10 cellular contexts compared by ENCODE assay signal in the genomic region with DNA sequence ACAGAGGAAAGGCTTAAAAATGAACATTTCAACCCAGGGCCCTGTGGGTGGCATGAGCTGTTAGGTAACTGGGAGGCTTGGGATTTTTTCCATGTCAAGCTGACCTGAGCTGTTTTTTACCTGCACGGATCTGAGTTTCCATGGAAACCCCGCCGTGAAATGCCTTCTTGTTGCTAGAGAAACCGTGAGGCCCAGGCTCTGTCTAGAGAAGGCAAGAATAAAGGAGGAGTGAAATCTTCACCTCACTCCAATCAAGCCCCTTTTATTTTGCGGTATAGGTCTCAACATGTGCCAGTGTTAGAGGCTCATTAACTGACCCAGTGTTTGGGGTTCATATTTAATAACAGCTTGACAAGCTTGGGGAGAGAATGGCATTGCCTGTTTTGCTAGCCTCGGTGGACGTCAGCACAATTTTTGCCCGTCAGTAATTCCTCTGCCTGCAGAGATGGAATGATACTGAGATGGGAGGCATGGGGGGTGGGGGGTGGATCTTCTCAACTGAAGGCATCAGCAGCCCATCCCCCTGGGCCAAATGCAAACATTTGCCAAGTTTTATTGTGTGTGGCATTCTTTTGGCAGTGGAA. TPM values are rescaled to one million over a fixed set of nuclear protein-coding genes. Genes with fewer than 3 reads are reported as not detected.
DNase-seq lines count a peak whose midpoint lies in the region; ATAC-seq, FAIRE-seq and TF ChIP-seq lines count a peak whose summit lies in the region.
"Had no signal": no experiment of that assay in that cellular context is flagged by ENCODE, and none has a peak within 500 bp of the region (broad histone marks: within the 10 kb centered on the region; RNA-seq: fewer than 3 reads in every experiment).

No MANE protein-coding gene starts in this region.

- no peaks in the 10 kb centered on the region for H3K36me3 Mint-ChIP-seq in mesothelial cell of epicardium

- H3K4me1 Mint-ChIP-seq in mesothelial cell of epicardium: peaks cover 56% of the 10 kb centered on the region

- H3K4me3 ChIP-seq in coronary artery: no peak overlapping the region
- no peak overlapping the region for H3K4me3 ChIP-seq in thoracic aorta
- H3K4me3 ChIP-seq in small intestine (ENCODE audit: low read depth in 1 of 2, low read length in 2 of 2): no peak overlapping the region

- no peak overlapping the region for H3K4me3 Mint-ChIP-seq in mesothelial cell of epicardium
- H3K4me3 Mint-ChIP-seq: activated T-cell treated with anti-CD3 and anti-CD28 coated beads, Interleukin-2, amount 50 U/mL, for 4 hours had no signal

- H3K36me3 ChIP-seq in thoracic aorta (peaks cover 2% of the 10 kb centered on the region), small intestine (ENCODE audit: control insufficient read depth in 2 of 2, insufficient read depth in 2 of 2, low read length in 2 of 2) (no peaks in the 10 kb centered on the region)

- DNase-seq in NCI-H2171 treated with DMSO at 0.1 percent for 48 hours (lab: John Stamatoyannopoulos, UW) (peak; percentile 36), NCI-H2171 (lab: John Stamatoyannopoulos, UW) (no peak), coronary artery (ENCODE audit: low spot score) (no peak), mesothelial cell of epicardium (ENCODE audit: low spot score in 2 of 2, unreplicated experiment in 2 of 2) (peak in 1 of 2 experiments; percentile 56), thoracic aorta (ENCODE audit: low spot score) (no peak), small intestine (no peak)
- DNase-seq: activated T-cell treated with anti-CD3 and anti-CD28 coated beads, Interleukin-2, amount 50 U/mL, for 4 hours; NCI-H526 had no signal

- no peaks in the 10 kb centered on the region for H3K9me3 Mint-ChIP-seq in mesothelial cell of epicardium
- H3K9me3 Mint-ChIP-seq: activated T-cell treated with anti-CD3 and anti-CD28 coated beads, Interleukin-2, amount 50 U/mL, for 4 hours had no signal

- no peaks in the 10 kb centered on the region for H3K27me3 Mint-ChIP-seq in mesothelial cell of epicardium (ENCODE audit: low read depth)

- peaks cover 50 to 73% of the 10 kb centered on the region in 2 donors for H3K4me1 ChIP-seq in thoracic aorta (ENCODE audit: control insufficient read depth in 1 of 2, low read depth in 2 of 2)
- H3K4me1 ChIP-seq in small intestine (ENCODE audit: control insufficient read depth in 2 of 2, insufficient read depth in 1 of 2, low read depth in 1 of 2, low read length in 1 of 2): peaks cover 5 to 12% of the 10 kb centered on the region in 2 donors

- peak overlapping the region; percentile 93 for H3K27ac Mint-ChIP-seq in mesothelial cell of epicardium

- H3K27ac ChIP-seq in coronary artery: peak overlapping the region; percentile 89 to 92
- H3K27ac ChIP-seq in thoracic aorta: peak overlapping the region; percentile 82 to 94
- peak overlapping the region in 1 of 2 donors; percentile 34 for H3K27ac ChIP-seq in small intestine (ENCODE audit: low read depth in 1 of 2, low read length in 1 of 2)

- no peak for FAIRE-seq in small intestine (lab: Jason Lieb, UNC)

- no peak for TF ChIP-seq CTCF in coronary artery (IDR thresholded peaks at IDR 0.05)
- no peak for TF ChIP-seq CTCF in mesothelial cell of epicardium (IDR thresholded peaks at IDR 0.05; ENCODE audit: unreplicated experiment)
- no peak for TF ChIP-seq CTCF in thoracic aorta (IDR thresholded peaks at IDR 0.05)

- H3K27me3 ChIP-seq in thoracic aorta (replicated peaks; ENCODE audit: insufficient read depth) (no peaks in the 10 kb centered on the region), small intestine (ENCODE audit: control insufficient read depth in 2 of 2, insufficient read depth in 2 of 2, low read length in 2 of 2) (no peaks in the 10 kb centered on the region)

- ATAC-seq in thoracic aorta (ENCODE audit: insufficient number of reproducible peaks, low FRiP score, low read depth) (no peak), HG03045 (IDR thresholded peaks at IDR 0.05; ENCODE audit: unreplicated experiment) (no peak), GM18909 (IDR thresholded peaks at IDR 0.05; ENCODE audit: poor library complexity, unreplicated experiment) (no peak)
- ATAC-seq: activated T-cell treated with anti-CD3 and anti-CD28 coated beads, Interleukin-2, amount 50 U/mL, for 4 hours had no signal

- WGBS in small intestine, 3 donors: 76 to 83% (median 81%) methylated on average over 8 of the region's 8 CpGs

- H3K9me3 ChIP-seq in thoracic aorta: no peaks in the 10 kb centered on the region
- no peaks in the 10 kb centered on the region for H3K9me3 ChIP-seq in small intestine (ENCODE audit: control insufficient read depth, low read depth)

RNA-seq across cellular contexts. Expression of a gene that starts 48.9 kb away (rescaled TPM):
- 142 to 157 TPM (median 145 TPM) in 3 replicates for total RNA-seq in mesothelial cell of epicardium
- total RNA-seq in thoracic aorta: 10 to 100 TPM; 53.5 to 91.3 TPM
- polyA plus RNA-seq in small intestine: 100 to 1,000 TPM; 111 to 309 (median 124) TPM
